Comparison of ENCODE assay signal across 17 cellular contexts in genomic region chr7:35869810-35870209, GRCh38.
DNase-seq lines count a peak whose midpoint lies in the region; ATAC-seq and TF ChIP-seq lines count a peak whose summit lies in the region.
"Had no signal": no experiment of that assay in that cellular context is flagged by ENCODE, and none has a peak within 500 bp of the region (broad histone marks: within the 10 kb centered on the region; RNA-seq: fewer than 3 reads in every experiment).

No MANE protein-coding gene starts in this region.

- WGBS in hepatocyte (ENCODE audit: low lambda C conversion rate, missing lambda C conversion rate), result 86% methylated on average over 5 of the region's 5 CpGs

- H3K4me3 ChIP-seq in AG10803 (ENCODE audit: low read length) (no peak overlapping the region), fibroblast of mammary gland (ENCODE audit: control insufficient read depth, low read depth, low read length) (no peak overlapping the region), colonic mucosa (no peak overlapping the region), hepatocyte (no peak overlapping the region)

- H3K79me2 ChIP-seq in hepatocyte, result peaks cover 38% of the 10 kb centered on the region

- H3K4me1 Mint-ChIP-seq in T-helper 17 cell, result peaks cover 27% of the 10 kb centered on the region
- H3K4me1 Mint-ChIP-seq in natural killer cell treated with Interleukin-12 subunit alpha and Interleukin-12 subunit beta and Interleukin-15 and Interleukin-18, amount 100 ng/mL, for 72 hours (ENCODE audit: low read depth in 2 of 2), result peaks cover 21 to 39% of the 10 kb centered on the region in 2 donors
- H3K4me1 Mint-ChIP-seq: neural crest cell had no signal

- H3K4me2 ChIP-seq in hepatocyte, result no peak overlapping the region

- ATAC-seq in T-helper 17 cell, result no peak
- ATAC-seq in natural killer cell treated with Interleukin-12 subunit alpha and Interleukin-12 subunit beta and Interleukin-15 and Interleukin-18, amount 100 ng/mL, for 72 hours, result no peak
- ATAC-seq in HG03342 (IDR thresholded peaks at IDR 0.05; ENCODE audit: unreplicated experiment), result no peak
- ATAC-seq: activated CD8-positive, alpha-beta T cell treated with anti-CD3 and anti-CD28 coated beads for 36 hours; activated naive CD8-positive, alpha-beta T cell treated with anti-CD3 and anti-CD28 coated beads, Interleukin-2, amount 50 U/mL, for 24 hours; HepG2; WTC11 had no signal

- intact Hi-C loops in colonic mucosa (cut with DNase I), result loop anchor here (10.0 kb wide), 1 partner anchor 65 kb away; the partner anchor contains the start of gene SEPTIN7

- H3K4me3 Mint-ChIP-seq in T-helper 17 cell, result no peak overlapping the region
- no peak overlapping the region for H3K4me3 Mint-ChIP-seq in natural killer cell treated with Interleukin-12 subunit alpha and Interleukin-12 subunit beta and Interleukin-15 and Interleukin-18, amount 100 ng/mL, for 72 hours
- H3K4me3 Mint-ChIP-seq: activated CD8-positive, alpha-beta T cell treated with anti-CD3 and anti-CD28 coated beads for 36 hours; activated naive CD8-positive, alpha-beta T cell treated with anti-CD3 and anti-CD28 coated beads, Interleukin-2, amount 50 U/mL, for 24 hours; neural crest cell; WTC11 had no signal

- peaks cover 7% of the 10 kb centered on the region for H3K36me3 Mint-ChIP-seq in T-helper 17 cell (ENCODE audit: low read depth)
- H3K36me3 Mint-ChIP-seq in natural killer cell treated with Interleukin-12 subunit alpha and Interleukin-12 subunit beta and Interleukin-15 and Interleukin-18, amount 100 ng/mL, for 72 hours, result peaks cover 24% of the 10 kb centered on the region

- H3K27me3 Mint-ChIP-seq in T-helper 17 cell, result no peaks in the 10 kb centered on the region
- no peaks in the 10 kb centered on the region for H3K27me3 Mint-ChIP-seq in natural killer cell treated with Interleukin-12 subunit alpha and Interleukin-12 subunit beta and Interleukin-15 and Interleukin-18, amount 100 ng/mL, for 72 hours
- H3K27me3 Mint-ChIP-seq: activated CD8-positive, alpha-beta T cell treated with anti-CD3 and anti-CD28 coated beads for 36 hours; activated naive CD8-positive, alpha-beta T cell treated with anti-CD3 and anti-CD28 coated beads, Interleukin-2, amount 50 U/mL, for 24 hours had no signal

- no peak overlapping the region for H2AFZ ChIP-seq in hepatocyte

- H3K27me3 ChIP-seq in colonic mucosa (no peaks in the 10 kb centered on the region), hepatocyte (no peaks in the 10 kb centered on the region)

- H3K27ac Mint-ChIP-seq in T-helper 17 cell, result peak overlapping the region; percentile 57
- H3K27ac Mint-ChIP-seq in natural killer cell treated with Interleukin-12 subunit alpha and Interleukin-12 subunit beta and Interleukin-15 and Interleukin-18, amount 100 ng/mL, for 72 hours, result peak overlapping the region; percentile 28 to 46
- H3K27ac Mint-ChIP-seq: activated naive CD8-positive, alpha-beta T cell treated with anti-CD3 and anti-CD28 coated beads, Interleukin-2, amount 50 U/mL, for 24 hours; WTC11 had no signal

- peak; percentile 77 for DNase-seq in AG10803 (ENCODE audit: low read depth)
- no peak for DNase-seq in T-helper 17 cell
- peak; percentile 85 for DNase-seq in fibroblast of mammary gland (ENCODE audit: low read depth)
- DNase-seq in natural killer cell treated with Interleukin-12 subunit alpha and Interleukin-12 subunit beta and Interleukin-15 and Interleukin-18, amount 100 ng/mL, for 72 hours (ENCODE audit: low spot score), result no peak
- no peak for DNase-seq in colonic mucosa
- DNase-seq in hepatocyte (ENCODE audit: low spot score), result no peak
- DNase-seq in NCI-H2171 treated with DMSO at 0.1 percent for 48 hours (lab: John Stamatoyannopoulos, UW), result no peak
- DNase-seq: activated CD8-positive, alpha-beta T cell treated with anti-CD3 and anti-CD28 coated beads for 36 hours; activated naive CD8-positive, alpha-beta T cell treated with anti-CD3 and anti-CD28 coated beads, Interleukin-2, amount 50 U/mL, for 24 hours; GDM1; NCI-H1694 treated with DMSO at 0.1 percent for 48 hours; NCI-H524; SHP77 treated with DMSO at 0.1 percent for 48 hours had no signal

- H3K4me1 ChIP-seq in colonic mucosa (no peaks in the 10 kb centered on the region), hepatocyte (ENCODE audit: insufficient read depth) (peaks cover 15% of the 10 kb centered on the region)

- peaks cover 8% of the 10 kb centered on the region for H4K20me1 ChIP-seq in hepatocyte (ENCODE audit: insufficient read depth, poor library complexity, severe bottlenecking)

- no peaks in the 10 kb centered on the region for H3K9me3 Mint-ChIP-seq in natural killer cell treated with Interleukin-12 subunit alpha and Interleukin-12 subunit beta and Interleukin-15 and Interleukin-18, amount 100 ng/mL, for 72 hours
- H3K9me3 Mint-ChIP-seq: activated CD8-positive, alpha-beta T cell treated with anti-CD3 and anti-CD28 coated beads for 36 hours; activated naive CD8-positive, alpha-beta T cell treated with anti-CD3 and anti-CD28 coated beads, Interleukin-2, amount 50 U/mL, for 24 hours; neural crest cell; WTC11 had no signal

- no peak for TF ChIP-seq CTCF in AG10803 (conservative IDR thresholded peaks at IDR 0.05; ENCODE audit: low read length)
- TF ChIP-seq CTCF in fibroblast of mammary gland (conservative IDR thresholded peaks at IDR 0.05; ENCODE audit: control insufficient read depth, insufficient read depth, low read depth, low read length), result no peak
- no peak for TF ChIP-seq CTCF in colonic mucosa (IDR thresholded peaks at IDR 0.05)
- TF ChIP-seq CTCF in hepatocyte (IDR thresholded peaks at IDR 0.05; ENCODE audit: poor library complexity), result no peak

- H3K36me3 ChIP-seq in colonic mucosa (no peaks in the 10 kb centered on the region), hepatocyte (replicated peaks; ENCODE audit: insufficient read depth, low read depth) (no peaks in the 10 kb centered on the region)

- H3K9me3 ChIP-seq in T-helper 17 cell (ENCODE audit: control insufficient read depth, low read length, poor library complexity, severe bottlenecking) (no peaks in the 10 kb centered on the region), colonic mucosa (no peaks in the 10 kb centered on the region), hepatocyte (ENCODE audit: low read depth) (no peaks in the 10 kb centered on the region)

- no peak overlapping the region for H3K27ac ChIP-seq in colonic mucosa
- no peak overlapping the region for H3K27ac ChIP-seq in hepatocyte

- H3K9me2 ChIP-seq in hepatocyte (replicated peaks; ENCODE audit: insufficient read depth), result no peaks in the 10 kb centered on the region

- no peak overlapping the region for H3K9ac ChIP-seq in colonic mucosa (ENCODE audit: low read depth in 2 of 2, low read length in 2 of 2)

Comparison
In these comparisons a context has a peak if more than half of its experiments do, and no peak if none do; other contexts are left out.
1. DNase-seq: peak in AG10803 (single experiment) and fibroblast of mammary gland (single experiment); none in T-helper 17 cell (0 of 3), natural killer cell treated with Interleukin-12 subunit alpha and Interleukin-12 subunit beta and Interleukin-15 and Interleukin-18, amount 100 ng/mL, for 72 hours (single experiment), colonic mucosa (single experiment), hepatocyte (single experiment) and NCI-H2171 treated with DMSO at 0.1 percent for 48 hours (single experiment).